In genomic region chr1:234746798-234747196, GRCh38 we compare ENCODE assay signal across 19 cellular contexts.
DNase-seq lines count a peak whose midpoint lies in the region; ATAC-seq, FAIRE-seq and TF ChIP-seq lines count a peak whose summit lies in the region.
"Had no signal": no experiment of that assay in that cellular context is flagged by ENCODE, and none has a peak within 500 bp of the region (broad histone marks: within the 10 kb centered on the region; RNA-seq: fewer than 3 reads in every experiment).

No MANE protein-coding gene starts in this region.

- no peaks in the 10 kb centered on the region for H3K36me3 ChIP-seq in Caco-2 (ENCODE audit: control insufficient read depth, insufficient read depth, low read length)
- no peaks in the 10 kb centered on the region for H3K36me3 ChIP-seq in K562 (ENCODE audit: control insufficient read depth, insufficient read depth, low read length)
- no peaks in the 10 kb centered on the region for H3K36me3 ChIP-seq in mesodermal cell (ENCODE audit: control insufficient read depth, insufficient read depth, low read length)
- H3K36me3 ChIP-seq: stomach had no signal

- no peak for TF ChIP-seq POLR2A in K562 (conservative IDR thresholded peaks at IDR 0.05)

- H3K9me3 Mint-ChIP-seq in Caco-2 (ENCODE audit: unreplicated experiment) = no peaks in the 10 kb centered on the region
- H3K9me3 Mint-ChIP-seq: activated CD4-positive, alpha-beta memory T cell treated with anti-CD3 and anti-CD28 coated beads, Interleukin-2, amount 10 ng/mL, durations not matched to agents 7 days and 5 days; activated naive CD8-positive, alpha-beta T cell treated with anti-CD3 and anti-CD28 coated beads, Interleukin-2, amount 50 U/mL, for 24 hours; central memory CD8-positive, alpha-beta T cell; IgD-negative memory B cell; naive B cell had no signal

- H3K27ac Mint-ChIP-seq in Caco-2 (ENCODE audit: unreplicated experiment) = peak overlapping the region; percentile 34
- H3K27ac Mint-ChIP-seq: activated CD4-positive, alpha-beta memory T cell treated with anti-CD3 and anti-CD28 coated beads, Interleukin-2, amount 10 ng/mL, durations not matched to agents 7 days and 5 days; activated naive CD8-positive, alpha-beta T cell treated with anti-CD3 and anti-CD28 coated beads, Interleukin-2, amount 50 U/mL, for 24 hours; IgD-negative memory B cell; naive B cell had no signal

- H3K36me3 Mint-ChIP-seq in Caco-2 (ENCODE audit: insufficient read depth, unreplicated experiment) = no peaks in the 10 kb centered on the region
- H3K36me3 Mint-ChIP-seq: IgD-negative memory B cell, naive B cell had no signal

- H3K9ac ChIP-seq in K562 (ENCODE audit: insufficient read depth in 1 of 2, low read depth in 2 of 2, low read length in 2 of 2) = peak overlapping the region in 1 of 2 experiments; percentile 56; a peak in 1 of 4 replicates

- 71% methylated on average over 9 of the region's 9 CpGs for WGBS in K562 (ENCODE audit: insufficient coverage, low coverage, missing lambda C conversion rate)
- WGBS in mesodermal cell (ENCODE audit: insufficient coverage in 2 of 2), 2 experiments = 88 to 94% methylated on average over 8 to 9 of the region's 9 CpGs

- H2AFZ ChIP-seq in K562 (ENCODE audit: low read depth, low read length) = peak overlapping the region; percentile 65

- peaks cover 46% of the 10 kb centered on the region for H3K4me1 Mint-ChIP-seq in Caco-2 (ENCODE audit: low read depth, unreplicated experiment)
- H3K4me1 Mint-ChIP-seq: activated CD4-positive, alpha-beta memory T cell treated with anti-CD3 and anti-CD28 coated beads, Interleukin-2, amount 10 ng/mL, durations not matched to agents 7 days and 5 days; activated naive CD8-positive, alpha-beta T cell treated with anti-CD3 and anti-CD28 coated beads, Interleukin-2, amount 50 U/mL, for 24 hours; central memory CD8-positive, alpha-beta T cell; naive B cell had no signal

- no peak for FAIRE-seq in K562 (lab: Jason Lieb, UNC)

- POLR2A ChIA-PET in Caco-2 (lab: Charles Lee) (no interaction called here), K562 (lab: Yijun Ruan, JAX) (interaction anchor here (0.6 to 0.7 kb wide), 2 partner anchors 156 to 579 kb away, joined by 3 read pairs; no protein-coding TSS in a partner anchor)

- H4K20me1 ChIP-seq in K562 (replicated peaks; ENCODE audit: control insufficient read depth, insufficient read depth, low read length) = no peaks in the 10 kb centered on the region

- H3K27me3 ChIP-seq in Caco-2 (replicated peaks; ENCODE audit: control insufficient read depth, insufficient read depth, low read length) (no peaks in the 10 kb centered on the region), K562 (ENCODE audit: control insufficient read depth in 2 of 2, insufficient read depth in 2 of 2, low read length in 2 of 2) (no peaks in the 10 kb centered on the region)
- H3K27me3 ChIP-seq: stomach had no signal

- H3K79me2 ChIP-seq in K562 (ENCODE audit: control insufficient read depth, insufficient read depth, low read length) = no peaks in the 10 kb centered on the region

- in situ Hi-C loops in K562 (cut with MboI) (no loop called here), GM13976 (cut with MboI; ENCODE audit: low sequenced_read_pairs, unreplicated experiment) (loop anchor here (25.0 kb wide), 2 partner anchors 91 to 259 kb away; partner anchors contain the start of gene TARBP1)

- no peak for TF ChIP-seq CTCF in Caco-2 (IDR thresholded peaks at IDR 0.05; ENCODE audit: insufficient read depth in 1 of 2, low read depth in 1 of 2, low read length in 1 of 2, severe bottlenecking in 1 of 2, unreplicated experiment in 1 of 2)
- TF ChIP-seq CTCF in K562 (IDR thresholded peaks at IDR 0.05 in 2 of 3, conservative IDR thresholded peaks at IDR 0.05 in 1 of 3; ENCODE audit: insufficient read depth in 2 of 3, low read depth in 1 of 3, low read length in 3 of 3) = no peak
- TF ChIP-seq CTCF in GM13976 (IDR thresholded peaks at IDR 0.05; ENCODE audit: borderline replicate concordance, control extremely low read depth, extremely low read depth, insufficient read depth, missing control alignments) = no peak

- intact Hi-C loops in Caco-2 (cut with micrococcal nuclease; ENCODE audit: unreplicated experiment) (no loop called here), K562 (cut with micrococcal nuclease) (no loop called here)

- BruUV-seq in Caco-2 (replicated peaks; lab: Mats Ljungman, UMichigan) (no TSS peak), K562 (replicated peaks; lab: Mats Ljungman, UMichigan) (no TSS peak)

- H3K4me1 ChIP-seq in Caco-2 (peaks cover 40% of the 10 kb centered on the region), K562 (replicated peaks in 1 of 2; ENCODE audit: control insufficient read depth in 2 of 2, insufficient read depth in 2 of 2, low read length in 2 of 2) (peaks cover 11 to 38% of the 10 kb centered on the region in 2 experiments), mesodermal cell (ENCODE audit: control insufficient read depth, insufficient read depth, low read length, poor library complexity, severe bottlenecking) (peaks cover 57% of the 10 kb centered on the region)

- H3K9me1 ChIP-seq in K562 (ENCODE audit: control insufficient read depth, insufficient read depth, low read length) = no peaks in the 10 kb centered on the region

- H3K27ac ChIP-seq in K562 (ENCODE audit: extremely low read depth, low read depth, low read length) (no peak overlapping the region), mesodermal cell (ENCODE audit: low read depth, low read length, severe bottlenecking) (peak overlapping the region; percentile 85)
- H3K27ac ChIP-seq: psoas muscle, stomach had no signal

- H3K9me3 ChIP-seq in Caco-2 (no peaks in the 10 kb centered on the region; the same call in 1 of the 2 replicates), K562 (replicated peaks; ENCODE audit: control insufficient read depth, insufficient read depth, low read depth, low read length) (no peaks in the 10 kb centered on the region), mesodermal cell (ENCODE audit: control insufficient read depth, low read length) (no peaks in the 10 kb centered on the region)
- H3K9me3 ChIP-seq: psoas muscle, stomach had no signal

- H3K4me2 ChIP-seq in K562 (ENCODE audit: insufficient read depth, low read length) = no peak overlapping the region

- 0 out of 3 replicates have a peak, but pooled peaks have one; percentile 13 for ATAC-seq in K562
- no peak for ATAC-seq in GM19452 (IDR thresholded peaks at IDR 0.05; ENCODE audit: unreplicated experiment)
- ATAC-seq: activated naive CD8-positive, alpha-beta T cell treated with anti-CD3 and anti-CD28 coated beads, Interleukin-2, amount 50 U/mL, for 24 hours; left ventricle myocardium superior; psoas muscle had no signal

- CTCF ChIA-PET in Caco-2 (lab: Charles Lee) = interaction anchor here (1.4 kb wide), 1 partner anchor 11 kb away, joined by 3 read pairs; no protein-coding TSS in a partner anchor
- CTCF ChIA-PET in K562 (lab: Yijun Ruan, JAX; ENCODE audit: low intra/inter-chr PET ratio) = no interaction called here

- TF ChIP-seq EP300 in K562 (IDR thresholded peaks at IDR 0.05; ENCODE audit: low read length) = no peak

- TF ChIP-seq RAD21 in K562 (CRISPR knock-in tag; conservative IDR thresholded peaks at IDR 0.05 in 1 of 2, IDR thresholded peaks at IDR 0.05 in 1 of 2) = no peak

- no peak overlapping the region for H3K4me3 ChIP-seq in Caco-2 (ENCODE audit: low read depth, low read length)
- no peak overlapping the region for H3K4me3 ChIP-seq in K562
- no peak overlapping the region for H3K4me3 ChIP-seq in mesodermal cell (ENCODE audit: extremely low read depth, insufficient read depth, low read length, poor library complexity, severe bottlenecking)
- H3K4me3 ChIP-seq: psoas muscle, stomach had no signal

- H3K4me3 Mint-ChIP-seq in Caco-2 (ENCODE audit: unreplicated experiment) = no peak overlapping the region
- H3K4me3 Mint-ChIP-seq: activated CD4-positive, alpha-beta memory T cell treated with anti-CD3 and anti-CD28 coated beads, Interleukin-2, amount 10 ng/mL, durations not matched to agents 7 days and 5 days; activated naive CD8-positive, alpha-beta T cell treated with anti-CD3 and anti-CD28 coated beads, Interleukin-2, amount 50 U/mL, for 24 hours; central memory CD8-positive, alpha-beta T cell; IgD-negative memory B cell; naive B cell had no signal

- H3K27me3 Mint-ChIP-seq in Caco-2 (ENCODE audit: insufficient read depth, unreplicated experiment) = no peaks in the 10 kb centered on the region
- H3K27me3 Mint-ChIP-seq: activated naive CD8-positive, alpha-beta T cell treated with anti-CD3 and anti-CD28 coated beads, Interleukin-2, amount 50 U/mL, for 24 hours; central memory CD8-positive, alpha-beta T cell; naive B cell had no signal

- peak in 1 of 2 experiments; percentile 71 for DNase-seq in Caco-2
- DNase-seq in HPDE6-E6E7 (ENCODE audit: extremely low spot score) = peak; percentile 91
- no peak for DNase-seq in K562 (ENCODE audit: extremely low read depth in 1 of 4, low spot score in 3 of 4)
- DNase-seq in GF-D8 (lab: John Stamatoyannopoulos, UW) = no peak
- no peak for DNase-seq in NCI-H1694 treated with DMSO at 0.1 percent for 48 hours (lab: John Stamatoyannopoulos, UW)
- DNase-seq in GM13976 (ENCODE audit: low spot score) = no peak
- DNase-seq: activated CD4-positive, alpha-beta memory T cell treated with anti-CD3 and anti-CD28 coated beads, Interleukin-2, amount 10 ng/mL, durations not matched to agents 7 days and 5 days; activated naive CD8-positive, alpha-beta T cell treated with anti-CD3 and anti-CD28 coated beads, Interleukin-2, amount 50 U/mL, for 24 hours; foreskin melanocyte; left ventricle myocardium superior; naive B cell; NCI-H1105 treated with DMSO at 0.1 percent for 48 hours; psoas muscle; stimulated activated CD4-positive, alpha-beta T cell treated with anti-CD3 and anti-CD28 coated beads, Interleukin-15, amount 100 ng/mL, for 24 hours; stomach had no signal

TF ChIP-seq in K562, 482 proteins besides CTCF, POLR2A, EP300 and RAD21:
- TF ChIP-seq POLR2H (tag; IDR thresholded peaks at IDR 0.05; ENCODE audit: low read depth) (no peak), ZNF165 (CRISPR knock-in tag; IDR thresholded peaks at IDR 0.05; ENCODE audit: borderline replicate concordance) (peak; percentile 61; the same call in 1 of the 2 replicates), NR2C2 (CRISPR knock-in tag; IDR thresholded peaks at IDR 0.05) (no peak), NR2C2 (tag; IDR thresholded peaks at IDR 0.05) (0 out of 2 replicates have a peak, but pooled peaks have one; percentile 5), STAG1 (CRISPR knock-in tag; IDR thresholded peaks at IDR 0.05; ENCODE audit: borderline replicate concordance) (no peak), SPI1 (IDR thresholded peaks at IDR 0.05; ENCODE audit: borderline replicate concordance, low read depth, low read length) (peak; percentile 9; the same call in 1 of the 2 replicates), ZNF785 (CRISPR knock-in tag; IDR thresholded peaks at IDR 0.05) (no peak), ZKSCAN3 (CRISPR knock-in tag; IDR thresholded peaks at IDR 0.05) (no peak), ZBTB17 (CRISPR knock-in tag; IDR thresholded peaks at IDR 0.05) (0 out of 2 replicates have a peak, but pooled peaks have one; percentile 60), TCFL5 (CRISPR knock-in tag; conservative IDR thresholded peaks at IDR 0.05) (no peak), OTX1 (CRISPR knock-in tag; IDR thresholded peaks at IDR 0.05) (no peak), ZFX (CRISPR knock-in tag; IDR thresholded peaks at IDR 0.05) (peak; percentile 39; the same call in 1 of the 2 replicates)
TF ChIP-seq in K562: peak in this region for 5.
